ENCODE assay signal across 23 cellular contexts in the genomic region with DNA sequence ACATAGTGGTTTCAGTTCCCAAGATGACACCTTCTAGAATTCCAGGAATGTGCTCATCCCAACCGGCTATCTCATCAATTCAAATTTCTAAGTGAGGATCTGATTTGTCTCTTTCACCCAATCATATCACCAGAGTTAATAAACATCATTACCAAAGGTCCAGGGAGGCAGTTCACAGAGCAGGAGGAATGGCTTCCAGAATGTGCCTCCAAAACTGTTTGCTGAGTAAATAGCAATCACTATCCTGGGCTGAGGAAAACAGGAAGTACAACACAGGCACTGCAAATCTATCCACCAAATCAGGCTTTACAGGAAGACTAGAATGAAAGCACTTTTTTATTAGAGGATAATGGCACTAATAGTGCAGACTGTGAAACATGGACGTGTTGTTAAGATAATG.
DNase-seq lines count a peak whose midpoint lies in the region; ATAC-seq and TF ChIP-seq lines count a peak whose summit lies in the region.
"Had no signal": no experiment of that assay in that cellular context is flagged by ENCODE, and none has a peak within 500 bp of the region (broad histone marks: within the 10 kb centered on the region; RNA-seq: fewer than 3 reads in every experiment).

No MANE protein-coding gene starts in this region.

- intact Hi-C loops in right cardiac atrium (cut with DNase I) = no loop called here

- WGBS in gastroesophageal sphincter (ENCODE audit: low coverage in 1 of 2), 2 donors = 84 to 88% methylated on average over 1 to 2 of the region's 2 CpGs
- 62% methylated on average over 2 of the region's 2 CpGs for WGBS in right cardiac atrium

- ATAC-seq in gastroesophageal sphincter (no peak), right cardiac atrium (no peak)
- ATAC-seq: activated CD8-positive, alpha-beta T cell treated with anti-CD3 and anti-CD28 coated beads, Interleukin-2, amount 10 ng/mL, durations not matched to agents 7 days and 5 days; left cardiac atrium; naive thymus-derived CD8-positive, alpha-beta T cell had no signal

- DNase-seq in HuH-7.5 (ENCODE audit: low spot score) (peak; percentile 50), RPMI7951 (ENCODE audit: low read depth) (peak; percentile 13), kidney tubule cell (ENCODE audit: low spot score) (peak; percentile 43), GM10248 (ENCODE audit: extremely low spot score) (no peak), right cardiac atrium (no peak)
- DNase-seq in effector memory CD4-positive, alpha-beta T cell = no peak
- DNase-seq: activated CD4-positive, alpha-beta T cell treated with anti-CD3 and anti-CD28 coated beads for 1 hour; activated CD8-positive, alpha-beta T cell treated with anti-CD3 and anti-CD28 coated beads, Interleukin-2, amount 10 ng/mL, durations not matched to agents 7 days and 5 days; activated gamma-delta T cell; activated T-cell treated with anti-CD3 and anti-CD28 coated beads for 4 hours; Calu3; dermis blood vessel endothelial cell; glutamatergic neuron; KG1; left cardiac atrium; MV-4-11; naive thymus-derived CD8-positive, alpha-beta T cell; NCI-H146; NCI-H69; SHP77; uterus had no signal

- H3K27me3 ChIP-seq in gastroesophageal sphincter (no peaks in the 10 kb centered on the region), right cardiac atrium (ENCODE audit: control insufficient read depth, insufficient read depth) (no peaks in the 10 kb centered on the region)
- H3K27me3 ChIP-seq in effector memory CD4-positive, alpha-beta T cell (replicated peaks; ENCODE audit: control insufficient read depth, insufficient read depth, low read length, poor library complexity, severe bottlenecking) = no peaks in the 10 kb centered on the region
- H3K27me3 ChIP-seq: uterus had no signal

- no peak for TF ChIP-seq POLR2A in gastroesophageal sphincter (IDR thresholded peaks at IDR 0.05)

- TF ChIP-seq EP300 in gastroesophageal sphincter (IDR thresholded peaks at IDR 0.05) = no peak

- H3K36me3 ChIP-seq in gastroesophageal sphincter = no peaks in the 10 kb centered on the region
- H3K36me3 ChIP-seq in effector memory CD4-positive, alpha-beta T cell (ENCODE audit: control insufficient read depth, insufficient read depth, low read length) = no peaks in the 10 kb centered on the region
- H3K36me3 ChIP-seq: uterus had no signal

- H3K27ac ChIP-seq in 22Rv1 = peak overlapping the region; percentile 43
- H3K27ac ChIP-seq in gastroesophageal sphincter = no peak overlapping the region
- no peak overlapping the region for H3K27ac ChIP-seq in right cardiac atrium (ENCODE audit: low read length)
- no peak overlapping the region for H3K27ac ChIP-seq in effector memory CD4-positive, alpha-beta T cell (ENCODE audit: insufficient read depth, low read length, poor library complexity, severe bottlenecking)

- H3K9me3 ChIP-seq in gastroesophageal sphincter = peaks cover 0 to 12% (median 0%) of the 10 kb centered on the region in 3 donors
- H3K9me3 ChIP-seq in right cardiac atrium (ENCODE audit: control insufficient read depth, low read length) = no peaks in the 10 kb centered on the region
- H3K9me3 ChIP-seq in effector memory CD4-positive, alpha-beta T cell (ENCODE audit: control insufficient read depth, low read length) = peaks cover 8% of the 10 kb centered on the region

- H3K4me3 ChIP-seq in gastroesophageal sphincter (no peak overlapping the region), right cardiac atrium (ENCODE audit: low read length) (no peak overlapping the region)
- no peak overlapping the region for H3K4me3 ChIP-seq in effector memory CD4-positive, alpha-beta T cell (ENCODE audit: insufficient read depth, low read depth, low read length, poor library complexity, severe bottlenecking)
- H3K4me3 ChIP-seq: uterus had no signal

- peaks cover 0 to 19% (median 0%) of the 10 kb centered on the region in 3 donors for H3K4me1 ChIP-seq in gastroesophageal sphincter
- H3K4me1 ChIP-seq in right cardiac atrium (ENCODE audit: control insufficient read depth, insufficient read depth, low read length) = no peaks in the 10 kb centered on the region
- no peaks in the 10 kb centered on the region for H3K4me1 ChIP-seq in effector memory CD4-positive, alpha-beta T cell (ENCODE audit: control insufficient read depth, insufficient read depth, low read length, poor library complexity, severe bottlenecking)
- H3K4me1 ChIP-seq: uterus had no signal

- TF ChIP-seq CTCF in 22Rv1 (IDR thresholded peaks at IDR 0.05) (no peak), gastroesophageal sphincter (IDR thresholded peaks at IDR 0.05) (no peak), GM10248 (IDR thresholded peaks at IDR 0.05; ENCODE audit: control extremely low read depth, extremely low read depth, low read depth, missing control alignments) (no peak)

- CTCF ChIA-PET in GM10248 (lab: Yijun Ruan, JAX) = no interaction called here

- POLR2A ChIA-PET in GM10248 (lab: Yijun Ruan, JAX) = no interaction called here

Comparison
In these comparisons a context has a peak if more than half of its experiments do, and no peak if none do; other contexts are left out.
1. DNase-seq: peak in HuH-7.5 (single experiment), RPMI7951 (single experiment) and kidney tubule cell (single experiment); none in GM10248 (single experiment), right cardiac atrium (0 of 3) and effector memory CD4-positive, alpha-beta T cell (0 of 3).